15 cellular contexts compared by ENCODE assay signal in the genomic region with DNA sequence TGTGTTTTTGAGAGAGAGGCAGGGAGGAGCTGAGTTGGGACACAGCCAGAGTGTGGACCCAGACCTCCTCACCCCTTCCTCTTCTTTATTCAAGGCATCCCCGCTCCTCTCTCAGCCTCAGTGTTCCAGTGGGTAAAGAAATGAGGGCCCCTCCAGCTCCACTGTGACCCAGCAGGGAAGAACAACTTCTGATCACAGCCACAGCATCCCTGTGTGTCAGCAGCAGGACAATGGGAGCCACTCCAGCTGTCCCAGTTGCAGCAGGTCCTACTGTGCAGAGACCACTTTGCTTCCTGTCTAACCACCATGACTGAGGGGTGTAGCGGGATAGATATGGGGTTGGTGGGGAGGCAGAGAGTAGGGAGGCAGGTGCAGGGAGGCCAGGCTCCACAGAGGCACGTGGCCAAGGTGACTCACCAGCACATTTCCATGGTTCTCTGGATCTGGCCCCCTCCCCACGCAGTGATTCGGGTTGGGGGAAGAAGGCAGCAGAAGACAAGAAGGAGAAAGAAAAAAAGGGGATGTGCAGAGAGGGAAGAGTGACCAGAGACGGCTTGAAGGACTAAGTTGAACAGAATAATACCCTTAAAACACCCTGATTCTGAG. TPM values are rescaled to one million over a fixed set of nuclear protein-coding genes. Genes with fewer than 3 reads are reported as not detected.
DNase-seq lines count a peak whose midpoint lies in the region; FAIRE-seq and TF ChIP-seq lines count a peak whose summit lies in the region.
"Had no signal": no experiment of that assay in that cellular context is flagged by ENCODE, and none has a peak within 500 bp of the region (broad histone marks: within the 10 kb centered on the region; RNA-seq: fewer than 3 reads in every experiment).

No MANE protein-coding gene starts in this region.

- no peak overlapping the region for H3K4me2 ChIP-seq in osteoblast (ENCODE audit: insufficient read depth, low read length)
- H3K4me2 ChIP-seq: smooth muscle cell had no signal

- no peak overlapping the region for H3K4me3 Mint-ChIP-seq in osteocyte (ENCODE audit: unreplicated experiment)

- peaks cover 3% of the 10 kb centered on the region for H3K4me1 Mint-ChIP-seq in osteocyte (ENCODE audit: unreplicated experiment)

- DNase-seq in GM12891 (ENCODE audit: insufficient read length, low spot score) (no peak), osteoblast (ENCODE audit: insufficient read length, low spot score, missing footprints) (peak; percentile 42), RKO (ENCODE audit: low spot score) (no peak), osteocyte (ENCODE audit: extremely low spot score, unreplicated experiment) (no peak), NCI-H2081 (lab: John Stamatoyannopoulos, UW) (no peak), ovary (no peak)
- DNase-seq in Jurkat, Clone E6-1 (ENCODE audit: low read depth, low spot score) = peak; percentile 37
- peak; percentile 46 for DNase-seq in activated naive CD4-positive, alpha-beta T cell treated with anti-CD3 and anti-CD28 coated beads, Interleukin-2, amount 50 U/mL, for 16 hours
- DNase-seq: NCI-H2171 had no signal

- no peaks in the 10 kb centered on the region for H3K27me3 ChIP-seq in osteoblast (ENCODE audit: insufficient read depth, low read length)
- no peaks in the 10 kb centered on the region for H3K27me3 ChIP-seq in ovary
- H3K27me3 ChIP-seq: ascending aorta had no signal

- peaks cover 23% of the 10 kb centered on the region for H3K27me3 Mint-ChIP-seq in osteocyte (ENCODE audit: unreplicated experiment)

- H3K79me2 ChIP-seq in osteoblast (ENCODE audit: insufficient read depth, low read length) = no peaks in the 10 kb centered on the region

- H3K9me3 Mint-ChIP-seq in osteocyte (ENCODE audit: unreplicated experiment) = peaks cover 3% of the 10 kb centered on the region

- TF ChIP-seq CTCF in osteoblast (IDR thresholded peaks at IDR 0.05; ENCODE audit: extremely low read depth, low read depth, low read length) (no peak), osteocyte (IDR thresholded peaks at IDR 0.05) (no peak), ovary (IDR thresholded peaks at IDR 0.05) (no peak)

- WGBS in ovary, 3 donors = 58 to 67% (median 67%) methylated on average over 6 of the region's 6 CpGs

- H3K4me3 ChIP-seq in Jurkat, Clone E6-1 (ENCODE audit: low read length) = no peak overlapping the region
- no peak overlapping the region for H3K4me3 ChIP-seq in osteoblast (ENCODE audit: insufficient read depth, low read length)
- no peak overlapping the region for H3K4me3 ChIP-seq in ovary
- H3K4me3 ChIP-seq: ascending aorta, K562, smooth muscle cell had no signal

- TF ChIP-seq POLR2A in GM12891 (IDR thresholded peaks at IDR 0.05; ENCODE audit: low read depth, low read length) = no peak
- no peak for TF ChIP-seq POLR2A in ovary (IDR thresholded peaks at IDR 0.05)

- no peaks in the 10 kb centered on the region for H3K4me1 ChIP-seq in osteoblast (ENCODE audit: insufficient read depth, low read length)
- H3K4me1 ChIP-seq in ovary (ENCODE audit: insufficient read depth) = no peaks in the 10 kb centered on the region
- H3K4me1 ChIP-seq: ascending aorta had no signal

- intact Hi-C loops in ovary (cut with DNase I) = loop anchor here in 1 of 4 donors (10.0 kb wide), 1 partner anchor 64 kb away; no protein-coding TSS in a partner anchor

- H3K36me3 ChIP-seq in osteoblast (ENCODE audit: insufficient read depth, low read length) (no peaks in the 10 kb centered on the region), ovary (no peaks in the 10 kb centered on the region)
- H3K36me3 ChIP-seq: ascending aorta had no signal

- no peak for FAIRE-seq in GM12891 (lab: Jason Lieb, UNC)
- FAIRE-seq: D721Med, endothelial cell of umbilical vein, K562 had no signal

- no peaks in the 10 kb centered on the region for H3K36me3 Mint-ChIP-seq in osteocyte (ENCODE audit: unreplicated experiment)

- H3K9me3 ChIP-seq in osteoblast (ENCODE audit: low read depth, low read length) (no peaks in the 10 kb centered on the region), ovary (no peaks in the 10 kb centered on the region)

- no peaks in the 10 kb centered on the region for H4K20me1 ChIP-seq in osteoblast (ENCODE audit: insufficient read depth, low read length)

- H3K27ac ChIP-seq in osteoblast (ENCODE audit: low read depth, low read length) = no peak overlapping the region
- no peak overlapping the region for H3K27ac ChIP-seq in ovary
- H3K27ac ChIP-seq: ascending aorta had no signal

- no peak overlapping the region for H2AFZ ChIP-seq in osteoblast (ENCODE audit: low read length)

- H3K27ac Mint-ChIP-seq in osteocyte (ENCODE audit: unreplicated experiment) = no peak overlapping the region

- TF ChIP-seq EP300 in ovary (IDR thresholded peaks at IDR 0.05) = no peak

TF ChIP-seq in GM12891, 5 proteins besides CTCF, POLR2A, EP300 and RAD21:
- TF ChIP-seq SPI1 (IDR thresholded peaks at IDR 0.05; ENCODE audit: low read depth, low read length) (0 out of 2 replicates have a peak, but pooled peaks have one; percentile 27), POU2F2 (IDR thresholded peaks at IDR 0.05; ENCODE audit: low read depth, low read length) (no peak)

RNA-seq across cellular contexts. Expression of gene PIK3R5, which starts 24.5 kb away (rescaled TPM):
- polyA plus RNA-seq in GM12891 (2012; ENCODE audit: low read depth, missing spikeins) = 41.2 TPM
- 19.5 TPM for polyA plus RNA-seq in Jurkat, Clone E6-1 (2012; ENCODE audit: insufficient read depth, insufficient read length)
- total RNA-seq in osteoblast = under 0.01 and 0.36 TPM in 2 replicates
- not detected in 2 replicates for total RNA-seq in osteocyte
- total RNA-seq in ovary = 1 to 10 TPM; 1.3 to 8.9 (median 3.7) TPM
- polyA plus RNA-seq in ovary = 1 to 10 TPM in 1 of 2 donors, under 1 TPM in 1; 0.86 to 3.8 TPM
- total RNA-seq: endothelial cell of umbilical vein, myocyte, smooth muscle cell had no signal
- polyA plus RNA-seq: endothelial cell of umbilical vein, smooth muscle cell had no signal

Comparison
In these comparisons a context has a peak if more than half of its experiments do, and no peak if none do; other contexts are left out.
1. DNase-seq: peak in Jurkat, Clone E6-1 (single experiment), activated naive CD4-positive, alpha-beta T cell treated with anti-CD3 and anti-CD28 coated beads, Interleukin-2, amount 50 U/mL, for 16 hours (single experiment) and osteoblast (single experiment); none in GM12891 (single experiment), RKO (single experiment), osteocyte (single experiment), NCI-H2081 (0 of 2) and ovary (0 of 5).